Comparison of ENCODE assay signal across 9 cellular contexts in genomic region chr3:141336672-141337522, GRCh38. TPM values are rescaled to one million over a fixed set of nuclear protein-coding genes. Genes with fewer than 3 reads are reported as not detected.
DNase-seq lines count a peak whose midpoint lies in the region; ATAC-seq lines count a peak whose summit lies in the region.
"Had no signal": no experiment of that assay in that cellular context is flagged by ENCODE, and none has a peak within 500 bp of the region (broad histone marks: within the 10 kb centered on the region; RNA-seq: fewer than 3 reads in every experiment).

No MANE protein-coding gene starts in this region.

- no peak overlapping the region for H3K27ac Mint-ChIP-seq in activated T-helper 17 cell treated with anti-CD3 and anti-CD28 coated beads, Interleukin-2, amount 50 U/mL, for 72 hours

- DNase-seq in NCI-H2196 (lab: John Stamatoyannopoulos, UW; ENCODE audit: unreplicated experiment) (peak; percentile 64), fibroblast of gingiva (ENCODE audit: low read depth) (peak; percentile 67), 8988T (no peak), SKM-1 treated with dmso at 0.1 percent for 144 hours (lab: John Stamatoyannopoulos, UW; ENCODE audit: unreplicated experiment) (no peak)
- no peak for DNase-seq in activated T-cell treated with anti-CD3 and anti-CD28 coated beads, Interleukin-2, amount 50 U/mL, for 4 hours
- DNase-seq: left cardiac atrium had no signal

- no peak overlapping the region for H3K4me3 Mint-ChIP-seq in activated T-helper 17 cell treated with anti-CD3 and anti-CD28 coated beads, Interleukin-2, amount 50 U/mL, for 72 hours
- no peak overlapping the region for H3K4me3 Mint-ChIP-seq in activated T-cell treated with anti-CD3 and anti-CD28 coated beads, Interleukin-2, amount 50 U/mL, for 4 hours

- H3K36me3 Mint-ChIP-seq in activated T-helper 17 cell treated with anti-CD3 and anti-CD28 coated beads, Interleukin-2, amount 50 U/mL, for 72 hours (ENCODE audit: low read depth) = no peaks in the 10 kb centered on the region
- no peaks in the 10 kb centered on the region for H3K36me3 Mint-ChIP-seq in activated T-cell treated with anti-CD3 and anti-CD28 coated beads, Interleukin-2, amount 50 U/mL, for 4 hours (ENCODE audit: insufficient read depth)

- H3K4me1 Mint-ChIP-seq in activated T-helper 17 cell treated with anti-CD3 and anti-CD28 coated beads, Interleukin-2, amount 50 U/mL, for 72 hours = no peaks in the 10 kb centered on the region
- H3K4me1 Mint-ChIP-seq in activated T-cell treated with anti-CD3 and anti-CD28 coated beads, Interleukin-2, amount 50 U/mL, for 4 hours (ENCODE audit: low read depth) = no peaks in the 10 kb centered on the region

- H3K27me3 Mint-ChIP-seq in activated T-helper 17 cell treated with anti-CD3 and anti-CD28 coated beads, Interleukin-2, amount 50 U/mL, for 72 hours = peaks cover 13% of the 10 kb centered on the region
- peaks cover 9% of the 10 kb centered on the region for H3K27me3 Mint-ChIP-seq in activated T-cell treated with anti-CD3 and anti-CD28 coated beads, Interleukin-2, amount 50 U/mL, for 4 hours (ENCODE audit: low read depth)

- ATAC-seq in GM18508 (IDR thresholded peaks at IDR 0.05; ENCODE audit: insufficient read depth, unreplicated experiment) = peak; percentile 62
- ATAC-seq in HG02642 (IDR thresholded peaks at IDR 0.05; ENCODE audit: poor library complexity, unreplicated experiment) = peak; percentile 84
- no peak for ATAC-seq in activated T-helper 17 cell treated with anti-CD3 and anti-CD28 coated beads, Interleukin-2, amount 50 U/mL, for 72 hours (replicated peaks)
- no peak for ATAC-seq in activated T-cell treated with anti-CD3 and anti-CD28 coated beads, Interleukin-2, amount 50 U/mL, for 4 hours

- no peaks in the 10 kb centered on the region for H3K9me3 Mint-ChIP-seq in activated T-helper 17 cell treated with anti-CD3 and anti-CD28 coated beads, Interleukin-2, amount 50 U/mL, for 72 hours
- no peaks in the 10 kb centered on the region for H3K9me3 Mint-ChIP-seq in activated T-cell treated with anti-CD3 and anti-CD28 coated beads, Interleukin-2, amount 50 U/mL, for 4 hours

RNA-seq across cellular contexts. Expression of gene ZBTB38, which starts 31.4 kb away (rescaled TPM):
- total RNA-seq in activated T-helper 17 cell treated with anti-CD3 and anti-CD28 coated beads, Interleukin-2, amount 50 U/mL, for 72 hours = 10 to 100 TPM; 33.3 to 45.6 TPM
- 10 to 100 TPM; 15.4 to 22.5 (median 21.0) TPM for total RNA-seq in activated T-cell treated with anti-CD3 and anti-CD28 coated beads, Interleukin-2, amount 50 U/mL, for 4 hours

Comparison
In these comparisons a context has a peak if more than half of its experiments do, and no peak if none do; other contexts are left out.
1. ATAC-seq: peak in GM18508 (single experiment) and HG02642 (single experiment); none in activated T-helper 17 cell treated with anti-CD3 and anti-CD28 coated beads, Interleukin-2, amount 50 U/mL, for 72 hours (single experiment) and activated T-cell treated with anti-CD3 and anti-CD28 coated beads, Interleukin-2, amount 50 U/mL, for 4 hours (0 of 2).
2. DNase-seq: peak in NCI-H2196 (single experiment) and fibroblast of gingiva (single experiment); none in 8988T (single experiment), SKM-1 treated with dmso at 0.1 percent for 144 hours (single experiment) and activated T-cell treated with anti-CD3 and anti-CD28 coated beads, Interleukin-2, amount 50 U/mL, for 4 hours (single experiment).